ENCODE assay signal across 14 cellular contexts in genomic region chr12:20602671-20603402, GRCh38.
DNase-seq lines count a peak whose midpoint lies in the region; ATAC-seq and TF ChIP-seq lines count a peak whose summit lies in the region.
"Had no signal": no experiment of that assay in that cellular context is flagged by ENCODE, and none has a peak within 500 bp of the region (broad histone marks: within the 10 kb centered on the region; RNA-seq: fewer than 3 reads in every experiment).

No MANE protein-coding gene starts in this region.

- H3K27ac ChIP-seq in coronary artery (peak overlapping the region; percentile 64 to 82), left lung (peak overlapping the region in 1 of 2 donors; percentile 55), tibial artery (peak overlapping the region; percentile 61 to 67)
- H3K27ac ChIP-seq: HL-60 had no signal

- no peaks in the 10 kb centered on the region for H3K36me3 ChIP-seq in left lung
- no peaks in the 10 kb centered on the region for H3K36me3 ChIP-seq in tibial artery
- no peaks in the 10 kb centered on the region for H3K36me3 ChIP-seq in HAP-1 (replicated peaks)

- intact Hi-C loops in left lung (cut with DNase I) = no loop called here
- intact Hi-C loops in tibial artery (cut with DNase I; ENCODE audit: low total_unique reads) = loop anchor here (10.0 kb wide), 1 partner anchor 228 kb away; no protein-coding TSS in a partner anchor

- ATAC-seq in left lung = peak; percentile 41
- ATAC-seq: activated CD8-positive, alpha-beta memory T cell treated with anti-CD3 and anti-CD28 coated beads, Interleukin-2, amount 10 ng/mL, durations not matched to agents 7 days and 5 days; activated naive CD4-positive, alpha-beta T cell treated with anti-CD3 and anti-CD28 coated beads, Interleukin-2, amount 50 U/mL, for 72 hours had no signal

- TF ChIP-seq EP300 in Ishikawa (IDR thresholded peaks at IDR 0.05; ENCODE audit: borderline replicate concordance) = peak; percentile 86; the same call in 1 of the 2 replicates

- H3K4me1 ChIP-seq in left lung (no peaks in the 10 kb centered on the region), tibial artery (peaks cover 0 to 58% (median 24%) of the 10 kb centered on the region in 4 donors), HAP-1 (no peaks in the 10 kb centered on the region)

- no peak for TF ChIP-seq RAD21 in Ishikawa (IDR thresholded peaks at IDR 0.05; ENCODE audit: low read depth)

- in situ Hi-C loops in HAP-1 (cut with MboI; ENCODE audit: low sequenced_read_pairs) = no loop called here

- H3K4me3 ChIP-seq in coronary artery (peak overlapping the region; percentile 16), left lung (no peak overlapping the region), tibial artery (no peak overlapping the region), HAP-1 (no peak overlapping the region)

- TF ChIP-seq CTCF in coronary artery (IDR thresholded peaks at IDR 0.05) (no peak), left lung (IDR thresholded peaks at IDR 0.05) (no peak), tibial artery (IDR thresholded peaks at IDR 0.05) (no peak)

- no peaks in the 10 kb centered on the region for H3K9me3 ChIP-seq in left lung
- H3K9me3 ChIP-seq in tibial artery = no peaks in the 10 kb centered on the region
- H3K9me3 ChIP-seq in HAP-1 = no peaks in the 10 kb centered on the region

- H3K27me3 ChIP-seq in left lung (no peaks in the 10 kb centered on the region), tibial artery (no peaks in the 10 kb centered on the region), HAP-1 (ENCODE audit: low read depth) (no peaks in the 10 kb centered on the region; the same call in 1 of the 2 replicates)

- DNase-seq in coronary artery (ENCODE audit: low spot score) = no peak
- DNase-seq in left lung = no peak
- no peak for DNase-seq in tibial artery
- DNase-seq in foreskin melanocyte = no peak
- DNase-seq in iPS-NIHi7 (ENCODE audit: extremely low spot score) = no peak
- no peak for DNase-seq in CD1c-positive myeloid dendritic cell (ENCODE audit: extremely low spot score)
- DNase-seq in HAP-1 (ENCODE audit: low spot score in 2 of 2) = no peak
- DNase-seq: activated CD8-positive, alpha-beta memory T cell treated with anti-CD3 and anti-CD28 coated beads, Interleukin-2, amount 10 ng/mL, durations not matched to agents 7 days and 5 days; effector CD4-positive, alpha-beta T cell; hippocampal formation; NCI-H510A treated with DMSO at 0.1 percent for 48 hours had no signal

TF ChIP-seq in Ishikawa, 13 proteins besides CTCF, POLR2A, EP300 and RAD21:
- TF ChIP-seq FOXM1 (IDR thresholded peaks at IDR 0.05; ENCODE audit: borderline replicate concordance, low read depth) = peak; percentile 67; the same call in 1 of the 2 replicates
- TF ChIP-seq TAF1 (IDR thresholded peaks at IDR 0.05; ENCODE audit: low read depth) = no peak
- peak; percentile 85 for TF ChIP-seq TCF12 (IDR thresholded peaks at IDR 0.05; ENCODE audit: low read depth)
- peak; percentile 3; the same call in 1 of the 2 replicates for TF ChIP-seq CEBPB (IDR thresholded peaks at IDR 0.05)
- TF ChIP-seq, protein P1, sequence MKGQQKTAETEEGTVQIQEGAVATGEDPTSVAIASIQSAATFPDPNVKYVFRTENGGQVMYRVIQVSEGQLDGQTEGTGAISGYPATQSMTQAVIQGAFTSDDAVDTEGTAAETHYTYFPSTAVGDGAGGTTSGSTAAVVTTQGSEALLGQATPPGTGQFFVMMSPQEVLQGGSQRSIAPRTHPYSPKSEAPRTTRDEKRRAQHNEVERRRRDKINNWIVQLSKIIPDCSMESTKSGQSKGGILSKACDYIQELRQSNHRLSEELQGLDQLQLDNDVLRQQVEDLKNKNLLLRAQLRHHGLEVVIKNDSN (IDR thresholded peaks at IDR 0.05) = no peak
- 0 out of 2 replicates have a peak, but pooled peaks have one; percentile 27 for TF ChIP-seq YY1 (IDR thresholded peaks at IDR 0.05; ENCODE audit: low read depth)
- peak; percentile 74 for TF ChIP-seq NFIC (IDR thresholded peaks at IDR 0.05)
- peak; percentile 69; the same call in 1 of the 2 replicates for TF ChIP-seq TEAD4 (IDR thresholded peaks at IDR 0.05)
